ENCODE assay signal across 9 cellular contexts in genomic region chr10:93039721-93040120, GRCh38. TPM values are rescaled to one million over a fixed set of nuclear protein-coding genes. Genes with fewer than 3 reads are reported as not detected.
DNase-seq lines count a peak whose midpoint lies in the region; ATAC-seq, FAIRE-seq and TF ChIP-seq lines count a peak whose summit lies in the region.
"Had no signal": no experiment of that assay in that cellular context is flagged by ENCODE, and none has a peak within 500 bp of the region (broad histone marks: within the 10 kb centered on the region; RNA-seq: fewer than 3 reads in every experiment).

No MANE protein-coding gene starts in this region.

- H3K9me3 Mint-ChIP-seq in stimulated activated naive CD8-positive, alpha-beta T cell treated with anti-CD3 and anti-CD28 coated beads, Interleukin-15, amount 100 ng/mL, for 72 hours = no peaks in the 10 kb centered on the region

- no peaks in the 10 kb centered on the region for H3K4me1 Mint-ChIP-seq in stimulated activated naive CD8-positive, alpha-beta T cell treated with anti-CD3 and anti-CD28 coated beads, Interleukin-15, amount 100 ng/mL, for 72 hours

- H3K27me3 ChIP-seq in right atrium auricular region = no peaks in the 10 kb centered on the region

- no peak overlapping the region for H3K4me3 Mint-ChIP-seq in stimulated activated naive CD8-positive, alpha-beta T cell treated with anti-CD3 and anti-CD28 coated beads, Interleukin-15, amount 100 ng/mL, for 72 hours

- H3K36me3 ChIP-seq in right atrium auricular region = no peaks in the 10 kb centered on the region

- H3K27ac Mint-ChIP-seq in stimulated activated naive CD8-positive, alpha-beta T cell treated with anti-CD3 and anti-CD28 coated beads, Interleukin-15, amount 100 ng/mL, for 72 hours = peak overlapping the region in 1 of 2 donors; percentile 43

- TF ChIP-seq CTCF in fibroblast of mammary gland (conservative IDR thresholded peaks at IDR 0.05; ENCODE audit: control insufficient read depth, insufficient read depth, low read depth, low read length) (peak; percentile 76), right atrium auricular region (IDR thresholded peaks at IDR 0.05) (peak in 1 of 2 donors; percentile 29)

- no peak for ATAC-seq in GM19035 (IDR thresholded peaks at IDR 0.05; ENCODE audit: unreplicated experiment)
- ATAC-seq in stimulated activated naive CD8-positive, alpha-beta T cell treated with anti-CD3 and anti-CD28 coated beads, Interleukin-15, amount 100 ng/mL, for 72 hours = no peak

- H3K27ac ChIP-seq in right atrium auricular region = no peak overlapping the region
- H3K27ac ChIP-seq: SK-N-MC had no signal

- intact Hi-C loops in posterior cingulate gyrus (cut with DNase I) = no loop called here

- H3K4me1 ChIP-seq in right atrium auricular region = no peaks in the 10 kb centered on the region

- H3K4me3 ChIP-seq in fibroblast of mammary gland (ENCODE audit: control insufficient read depth, low read depth, low read length) (no peak overlapping the region), right atrium auricular region (no peak overlapping the region)
- H3K4me3 ChIP-seq: SK-N-MC had no signal

- FAIRE-seq in GM19239 (lab: Jason Lieb, UNC) = no peak

- DNase-seq in A172 (ENCODE audit: low spot score) (peak; percentile 34), GM19239 (ENCODE audit: insufficient read length, low spot score) (peak; percentile 9), OCI-M1 (lab: John Stamatoyannopoulos, UW) (peak; percentile 87), fibroblast of mammary gland (ENCODE audit: low read depth) (peak; percentile 52), right atrium auricular region (ENCODE audit: low spot score) (no peak), posterior cingulate gyrus (no peak)
- DNase-seq in stimulated activated naive CD8-positive, alpha-beta T cell treated with anti-CD3 and anti-CD28 coated beads, Interleukin-15, amount 100 ng/mL, for 72 hours = no peak

- H3K27me3 Mint-ChIP-seq in stimulated activated naive CD8-positive, alpha-beta T cell treated with anti-CD3 and anti-CD28 coated beads, Interleukin-15, amount 100 ng/mL, for 72 hours = no peaks in the 10 kb centered on the region

- no peaks in the 10 kb centered on the region for H3K9me3 ChIP-seq in right atrium auricular region

RNA-seq across cellular contexts. Expression of gene CYP26C1, which starts 20.9 kb away (rescaled TPM):
- total RNA-seq in A172 (2014; rRNA removed; shearing (Covaris generic)) = 0.02 TPM in 1 of 2 replicates, not detected in the other
- not detected for total RNA-seq in right atrium auricular region

RNA-seq across cellular contexts. Expression of gene CYP26A1, which starts 34.0 kb away (rescaled TPM):
- 0.65 TPM in 1 of 2 replicates, not detected in the other for total RNA-seq in A172 (2014; rRNA removed; shearing (Covaris generic))
- total RNA-seq in right atrium auricular region = not detected

Comparison
In these comparisons a context has a peak if more than half of its experiments do, and no peak if none do; other contexts are left out.
1. DNase-seq: peak in A172 (single experiment), GM19239 (single experiment), OCI-M1 (single experiment) and fibroblast of mammary gland (single experiment); none in stimulated activated naive CD8-positive, alpha-beta T cell treated with anti-CD3 and anti-CD28 coated beads, Interleukin-15, amount 100 ng/mL, for 72 hours (0 of 2), right atrium auricular region (single experiment) and posterior cingulate gyrus (0 of 10).